Comparison of ENCODE assay signal across 8 cellular contexts in the genomic region with DNA sequence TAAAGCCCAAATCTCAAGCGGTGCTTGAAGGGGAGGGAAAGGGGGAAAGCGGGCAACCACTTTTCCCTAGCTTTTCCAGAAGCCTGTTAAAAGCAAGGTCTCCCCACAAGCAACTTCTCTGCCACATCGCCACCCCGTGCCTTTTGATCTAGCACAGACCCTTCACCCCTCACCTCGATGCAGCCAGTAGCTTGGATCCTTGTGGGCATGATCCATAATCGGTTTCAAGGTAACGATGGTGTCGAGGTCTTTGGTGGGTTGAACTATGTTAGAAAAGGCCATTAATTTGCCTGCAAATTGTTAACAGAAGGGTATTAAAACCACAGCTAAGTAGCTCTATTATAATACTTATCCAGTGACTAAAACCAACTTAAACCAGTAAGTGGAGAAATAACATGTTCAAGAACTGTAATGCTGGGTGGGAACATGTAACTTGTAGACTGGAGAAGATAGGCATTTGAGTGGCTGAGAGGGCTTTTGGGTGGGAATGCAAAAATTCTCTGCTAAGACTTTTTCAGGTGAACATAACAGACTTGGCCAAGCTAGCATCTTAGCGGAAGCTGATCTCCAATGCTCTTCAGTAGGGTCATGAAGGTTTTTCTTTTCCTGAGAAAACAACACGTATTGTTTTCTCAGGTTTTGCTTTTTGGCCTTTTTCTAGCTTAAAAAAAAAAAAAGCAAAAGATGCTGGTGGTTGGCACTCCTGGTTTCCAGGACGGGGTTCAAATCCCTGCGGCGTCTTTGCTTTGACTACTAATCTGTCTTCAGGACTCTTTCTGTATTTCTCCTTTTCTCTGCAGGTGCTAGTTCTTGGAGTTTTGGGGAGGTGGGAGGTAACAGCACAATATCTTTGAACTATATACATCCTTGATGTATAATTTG.
A peak's percentile ranks its signal among the peaks of the same experiment; 100 is the strongest.
DNase-seq lines count a peak whose midpoint lies in the region; ATAC-seq and TF ChIP-seq lines count a peak whose summit lies in the region.

No MANE protein-coding gene starts in this region.

- TF ChIP-seq CTCF in GM12875 (IDR thresholded peaks at IDR 0.05; ENCODE audit: borderline replicate concordance, insufficient read depth, low read depth, low read length) (no peak), fibroblast of mammary gland (conservative IDR thresholded peaks at IDR 0.05; ENCODE audit: control insufficient read depth, insufficient read depth, low read depth, low read length) (no peak)

- H3K4me3 ChIP-seq in GM12875 (ENCODE audit: low read depth, low read length) (peak overlapping the region; percentile 50), fibroblast of mammary gland (ENCODE audit: control insufficient read depth, low read depth, low read length) (peak overlapping the region; percentile 91)

- DNase-seq in RPMI8226, result peak; percentile 50
- DNase-seq in fibroblast of mammary gland (ENCODE audit: low read depth), result peak; percentile 60
- DNase-seq in retina, result peak; percentile 54
- DNase-seq in NCI-H748 treated with DMSO at 0.1 percent for 48 hours (lab: John Stamatoyannopoulos, UW), result no peak
- no peak for DNase-seq in hepatic stellate cell (ENCODE audit: low spot score)

- ATAC-seq in GM21515 (IDR thresholded peaks at IDR 0.05; ENCODE audit: unreplicated experiment), result no peak
- ATAC-seq in GM18868 (IDR thresholded peaks at IDR 0.05; ENCODE audit: unreplicated experiment), result no peak

Comparison
In these comparisons a context has a peak if more than half of its experiments do, and no peak if none do; other contexts are left out.
1. DNase-seq: peak in RPMI8226 (single experiment), fibroblast of mammary gland (single experiment) and retina (single experiment); none in NCI-H748 treated with DMSO at 0.1 percent for 48 hours (single experiment) and hepatic stellate cell (single experiment).